Comparison of ENCODE assay signal across 24 cellular contexts in genomic region chr9:86062845-86063693, GRCh38. TPM values are rescaled to one million over a fixed set of nuclear protein-coding genes. Genes with fewer than 3 reads are reported as not detected.
A peak's percentile ranks its signal among the peaks of the same experiment; 100 is the strongest.
DNase-seq lines count a peak whose midpoint lies in the region; ATAC-seq, FAIRE-seq and TF ChIP-seq lines count a peak whose summit lies in the region.
"Had no signal": no experiment of that assay in that cellular context is flagged by ENCODE, and none has a peak within 500 bp of the region (broad histone marks: within the 10 kb centered on the region; RNA-seq: fewer than 3 reads in every experiment).

No MANE protein-coding gene starts in this region.

- H3K4me2 ChIP-seq in A549, result no peak overlapping the region
- H3K4me2 ChIP-seq: BLaER1, KMS-11 had no signal

- H3K27me3 ChIP-seq in mucosa of rectum (ENCODE audit: control insufficient read depth in 2 of 2, insufficient read depth in 2 of 2, low read length in 2 of 2) (no peaks in the 10 kb centered on the region), dorsolateral prefrontal cortex (no peaks in the 10 kb centered on the region)
- H3K27me3 ChIP-seq in naive thymus-derived CD4-positive, alpha-beta T cell (ENCODE audit: control insufficient read depth in 2 of 2, insufficient read depth in 2 of 2, low read length in 2 of 2), result no peaks in the 10 kb centered on the region
- H3K27me3 ChIP-seq: BLaER1, tibial artery had no signal

- no peak for FAIRE-seq in A549 (lab: Jason Lieb, UNC)

- intact Hi-C loops in naive thymus-derived CD4-positive, alpha-beta T cell (cut with micrococcal nuclease), result no loop called here
- intact Hi-C loops in dorsolateral prefrontal cortex (cut with DNase I), result no loop called here

- peaks cover 5% of the 10 kb centered on the region in 2 donors for H3K36me3 ChIP-seq in mucosa of rectum (ENCODE audit: control insufficient read depth in 2 of 2, insufficient read depth in 2 of 2, low read length in 2 of 2)
- H3K36me3 ChIP-seq in naive thymus-derived CD4-positive, alpha-beta T cell (ENCODE audit: control insufficient read depth in 2 of 3, insufficient read depth in 3 of 3, low read length in 3 of 3), result no peaks in the 10 kb centered on the region
- H3K36me3 ChIP-seq: tibial artery, WERI-Rb-1 had no signal

- H3K4me3 ChIP-seq in A549, result no peak overlapping the region
- peak overlapping the region; percentile 5; the same call in 1 of the 2 replicates for H3K4me3 ChIP-seq in Jurkat, Clone E6-1 (ENCODE audit: low read length)
- H3K4me3 ChIP-seq in mucosa of rectum (ENCODE audit: low read length in 2 of 2), result peak overlapping the region; percentile 28 to 61
- no peak overlapping the region for H3K4me3 ChIP-seq in naive thymus-derived CD4-positive, alpha-beta T cell (ENCODE audit: low read length)
- no peak overlapping the region for H3K4me3 ChIP-seq in dorsolateral prefrontal cortex
- H3K4me3 ChIP-seq: BLaER1, coronary artery, GM23248, tibial artery had no signal

- ATAC-seq in A549 (peak; percentile 41 to 55; a peak in 3 of 6 replicates), HG03378 (IDR thresholded peaks at IDR 0.05; ENCODE audit: unreplicated experiment) (no peak)
- ATAC-seq in naive thymus-derived CD4-positive, alpha-beta T cell, result no peak
- ATAC-seq: activated CD8-positive, alpha-beta T cell treated with anti-CD3 and anti-CD28 coated beads for 36 hours; T-cell had no signal

- DNase-seq in A549 (ENCODE audit: low read depth in 1 of 2, low spot score in 1 of 2) (no peak), glomerular visceral epithelial cell (ENCODE audit: extremely low spot score) (peak; percentile 18), dorsolateral prefrontal cortex (no peak)
- DNase-seq in Jurkat, Clone E6-1 (ENCODE audit: low read depth, low spot score), result no peak
- no peak for DNase-seq in naive thymus-derived CD4-positive, alpha-beta T cell
- DNase-seq in activated T-cell treated with anti-CD3 and anti-CD28 coated beads, Interleukin-2, amount 50 U/mL, for 24 hours, result no peak
- DNase-seq: activated CD8-positive, alpha-beta T cell treated with anti-CD3 and anti-CD28 coated beads for 36 hours; activated naive CD8-positive, alpha-beta T cell treated with anti-CD3 and anti-CD28 coated beads, Interleukin-2, amount 10 ng/mL, durations not matched to agents 7 days and 5 days; activated T-cell treated with anti-CD3 and anti-CD28 coated beads, Interleukin-2, amount 50 U/mL, for 48 hours; GDM1; GM23248; NCI-H1105; NCI-H524; SHP77 treated with DMSO at 0.1 percent for 48 hours; T-cell; tibial artery; WERI-Rb-1 had no signal

- no peak overlapping the region for H3K27ac Mint-ChIP-seq in naive thymus-derived CD4-positive, alpha-beta T cell
- H3K27ac Mint-ChIP-seq in activated T-cell treated with anti-CD3 and anti-CD28 coated beads, Interleukin-2, amount 50 U/mL, for 24 hours, result no peak overlapping the region
- H3K27ac Mint-ChIP-seq: activated CD8-positive, alpha-beta T cell treated with anti-CD3 and anti-CD28 coated beads for 36 hours; activated naive CD8-positive, alpha-beta T cell treated with anti-CD3 and anti-CD28 coated beads, Interleukin-2, amount 10 ng/mL, durations not matched to agents 7 days and 5 days; T-cell had no signal

- 74% methylated on average over 16 of the region's 16 CpGs for WGBS in A549 (ENCODE audit: missing lambda C conversion rate)

- H3K9me3 ChIP-seq in A549, result no peaks in the 10 kb centered on the region
- H3K9me3 ChIP-seq in mucosa of rectum (ENCODE audit: control insufficient read depth in 2 of 2, low read length in 2 of 2), result no peaks in the 10 kb centered on the region
- no peaks in the 10 kb centered on the region for H3K9me3 ChIP-seq in naive thymus-derived CD4-positive, alpha-beta T cell (ENCODE audit: control insufficient read depth in 2 of 3, low read length in 3 of 3)
- H3K9me3 ChIP-seq: BLaER1, tibial artery had no signal

- no peak overlapping the region for H3K4me3 Mint-ChIP-seq in naive thymus-derived CD4-positive, alpha-beta T cell
- H3K4me3 Mint-ChIP-seq in activated T-cell treated with anti-CD3 and anti-CD28 coated beads, Interleukin-2, amount 50 U/mL, for 24 hours, result no peak overlapping the region
- H3K4me3 Mint-ChIP-seq: activated CD8-positive, alpha-beta T cell treated with anti-CD3 and anti-CD28 coated beads for 36 hours; activated naive CD8-positive, alpha-beta T cell treated with anti-CD3 and anti-CD28 coated beads, Interleukin-2, amount 10 ng/mL, durations not matched to agents 7 days and 5 days; brain; nephron; T-cell had no signal

- POLR2A ChIA-PET in A549 (lab: Yijun Ruan, JAX), result no interaction called here
- POLR2A ChIA-PET in naive thymus-derived CD4-positive, alpha-beta T cell (lab: Charles Lee), result no interaction called here

- TF ChIP-seq EP300 in A549 (IDR thresholded peaks at IDR 0.05), result no peak

- 0 out of 6 replicates have a peak overlapping the region, but pooled peaks of 1 of the 2 experiments have one; percentile 22 for H3K27ac ChIP-seq in A549
- H3K27ac ChIP-seq in mucosa of rectum (ENCODE audit: low read depth in 2 of 2, low read length in 2 of 2), result peak overlapping the region; percentile 30 to 61
- H3K27ac ChIP-seq in naive thymus-derived CD4-positive, alpha-beta T cell (ENCODE audit: low read depth, low read length), result no peak overlapping the region
- no peak overlapping the region for H3K27ac ChIP-seq in dorsolateral prefrontal cortex
- H3K27ac ChIP-seq: BLaER1, coronary artery, GM23248, KMS-11, tibial artery, WERI-Rb-1 had no signal

- TF ChIP-seq POLR2A in A549 (IDR thresholded peaks at IDR 0.05; ENCODE audit: low read length), result no peak

- TF ChIP-seq CTCF in A549 (IDR thresholded peaks at IDR 0.05) (no peak), dorsolateral prefrontal cortex (IDR thresholded peaks at IDR 0.05 in 54 of 56, conservative IDR thresholded peaks at IDR 0.05 in 2 of 56; ENCODE audit: low read depth in 1 of 56, partially characterized antibody in 56 of 56) (no peak)

- H3K4me1 ChIP-seq in A549 (peaks cover 14% of the 10 kb centered on the region; the same call in 2 of the 3 replicates), mucosa of rectum (ENCODE audit: control insufficient read depth in 2 of 2, insufficient read depth in 2 of 2, low read length in 2 of 2) (peaks cover 6 to 21% of the 10 kb centered on the region in 2 donors)
- no peaks in the 10 kb centered on the region for H3K4me1 ChIP-seq in naive thymus-derived CD4-positive, alpha-beta T cell (ENCODE audit: control insufficient read depth in 2 of 2, insufficient read depth in 2 of 2, low read length in 2 of 2)
- H3K4me1 ChIP-seq: BLaER1, tibial artery had no signal

- H3K4me1 Mint-ChIP-seq in naive thymus-derived CD4-positive, alpha-beta T cell, result peaks cover 0 to 7% (median 0%) of the 10 kb centered on the region in 7 donors
- no peaks in the 10 kb centered on the region for H3K4me1 Mint-ChIP-seq in activated T-cell treated with anti-CD3 and anti-CD28 coated beads, Interleukin-2, amount 50 U/mL, for 24 hours (ENCODE audit: low read depth)
- H3K4me1 Mint-ChIP-seq: T-cell had no signal

- no peaks in the 10 kb centered on the region for H3K36me3 Mint-ChIP-seq in naive thymus-derived CD4-positive, alpha-beta T cell
- H3K36me3 Mint-ChIP-seq in activated T-cell treated with anti-CD3 and anti-CD28 coated beads, Interleukin-2, amount 50 U/mL, for 24 hours (ENCODE audit: low read depth), result no peaks in the 10 kb centered on the region
- H3K36me3 Mint-ChIP-seq: activated naive CD8-positive, alpha-beta T cell treated with anti-CD3 and anti-CD28 coated beads, Interleukin-2, amount 10 ng/mL, durations not matched to agents 7 days and 5 days; T-cell had no signal

- H3K9ac ChIP-seq in mucosa of rectum (ENCODE audit: low read depth in 1 of 2, low read length in 2 of 2), result peak overlapping the region in 1 of 2 donors; percentile 52
- H3K9ac ChIP-seq: BLaER1, GM23248, KMS-11 had no signal

- peaks cover 5 to 25% (median 9%) of the 10 kb centered on the region in 5 donors for H3K27me3 Mint-ChIP-seq in naive thymus-derived CD4-positive, alpha-beta T cell
- H3K27me3 Mint-ChIP-seq in activated T-cell treated with anti-CD3 and anti-CD28 coated beads, Interleukin-2, amount 50 U/mL, for 24 hours, result peaks cover 12% of the 10 kb centered on the region
- H3K27me3 Mint-ChIP-seq: brain had no signal

- no peak for TF ChIP-seq RAD21 in A549 (conservative IDR thresholded peaks at IDR 0.05 in 1 of 2, IDR thresholded peaks at IDR 0.05 in 1 of 2)

- CTCF ChIA-PET in A549 (lab: Yijun Ruan, JAX), result interaction anchor here (1.2 to 1.7 kb wide), 2 partner anchors 20 to 175 kb away, joined by 3 to 4 read pairs; no protein-coding TSS in a partner anchor
- CTCF ChIA-PET in naive thymus-derived CD4-positive, alpha-beta T cell (lab: Charles Lee), result no interaction called here

- H3K9me3 Mint-ChIP-seq in naive thymus-derived CD4-positive, alpha-beta T cell, result peaks cover 0 to 2% (median 0%) of the 10 kb centered on the region in 11 donors
- no peaks in the 10 kb centered on the region for H3K9me3 Mint-ChIP-seq in activated T-cell treated with anti-CD3 and anti-CD28 coated beads, Interleukin-2, amount 50 U/mL, for 24 hours
- H3K9me3 Mint-ChIP-seq: activated CD8-positive, alpha-beta T cell treated with anti-CD3 and anti-CD28 coated beads for 36 hours; activated naive CD8-positive, alpha-beta T cell treated with anti-CD3 and anti-CD28 coated beads, Interleukin-2, amount 10 ng/mL, durations not matched to agents 7 days and 5 days; nephron; T-cell had no signal

TF ChIP-seq in A549, 52 proteins besides CTCF, POLR2A, EP300 and RAD21 (continues in another document):
- no peak for TF ChIP-seq PBX3 (IDR thresholded peaks at IDR 0.05)
- TF ChIP-seq PHF8 (IDR thresholded peaks at IDR 0.05; ENCODE audit: borderline replicate concordance, low read depth), result no peak

RNA-seq across cellular contexts. Expression of gene GOLM1, which starts 36.3 kb away (rescaled TPM):
- polyA plus RNA-seq in A549 (2011; rRNA removed) (126 and 145 TPM in 2 replicates), A549 (2017; fragmentation: RNase III; extraction: RNeasy Plus Mini Kit Qiagen cat#74134 plus additional on column Dnase treatment) (125 to 160 TPM (median 136 TPM) in 3 replicates)
- 53.8 and 57.3 TPM in 2 replicates for polyA plus RNA-seq in A549 (2012; cell fraction: cytosol; rRNA removed)
- 31.9 and 43.5 TPM in 2 replicates for polyA plus RNA-seq in A549 (2012; cell fraction: nucleus; rRNA removed)
- polyA minus RNA-seq in A549 (2011; rRNA and poly(A)+ RNA removed), result 65.3 and 72.1 TPM in 2 replicates
- 42.3 TPM for polyA plus RNA-seq in Jurkat, Clone E6-1 (2012; ENCODE audit: insufficient read depth, insufficient read length)
- 1 to 10 TPM in 2 of 5 experiments, under 1 TPM in 2, not detected in 1; 0.13 to 4.3 (median 1.4) TPM for total RNA-seq in naive thymus-derived CD4-positive, alpha-beta T cell
- 1 to 10 TPM in 1 of 2 donors, under 1 TPM in 1; 0.78 to 1.3 TPM for polyA plus RNA-seq in naive thymus-derived CD4-positive, alpha-beta T cell
- total RNA-seq in dorsolateral prefrontal cortex, result 100 to 1,000 TPM in 20 of 120 experiments, 10 to 100 TPM in 100; 40.8 to 119 (median 89.8) TPM

Comparison
In these comparisons a context has a peak if more than half of its experiments do, and no peak if none do; other contexts are left out.
1. ATAC-seq: peak in A549 (2 of 2); none in HG03378 (single experiment) and naive thymus-derived CD4-positive, alpha-beta T cell (single experiment).
2. H3K27ac ChIP-seq: peak in mucosa of rectum (2 of 2); none in naive thymus-derived CD4-positive, alpha-beta T cell (single experiment) and dorsolateral prefrontal cortex (0 of 59).
3. H3K4me3 ChIP-seq: peak in Jurkat, Clone E6-1 (single experiment) and mucosa of rectum (2 of 2); none in A549 (single experiment), naive thymus-derived CD4-positive, alpha-beta T cell (single experiment) and dorsolateral prefrontal cortex (0 of 59).
4. RNA of gene GOLM1, which starts 36.3 kb away (total RNA-seq): 40.8 to 119 TPM in dorsolateral prefrontal cortex; 0.13 to 4.3 TPM in naive thymus-derived CD4-positive, alpha-beta T cell; every median in the first group is over 4 times any median in the second.